In the genomic region with DNA sequence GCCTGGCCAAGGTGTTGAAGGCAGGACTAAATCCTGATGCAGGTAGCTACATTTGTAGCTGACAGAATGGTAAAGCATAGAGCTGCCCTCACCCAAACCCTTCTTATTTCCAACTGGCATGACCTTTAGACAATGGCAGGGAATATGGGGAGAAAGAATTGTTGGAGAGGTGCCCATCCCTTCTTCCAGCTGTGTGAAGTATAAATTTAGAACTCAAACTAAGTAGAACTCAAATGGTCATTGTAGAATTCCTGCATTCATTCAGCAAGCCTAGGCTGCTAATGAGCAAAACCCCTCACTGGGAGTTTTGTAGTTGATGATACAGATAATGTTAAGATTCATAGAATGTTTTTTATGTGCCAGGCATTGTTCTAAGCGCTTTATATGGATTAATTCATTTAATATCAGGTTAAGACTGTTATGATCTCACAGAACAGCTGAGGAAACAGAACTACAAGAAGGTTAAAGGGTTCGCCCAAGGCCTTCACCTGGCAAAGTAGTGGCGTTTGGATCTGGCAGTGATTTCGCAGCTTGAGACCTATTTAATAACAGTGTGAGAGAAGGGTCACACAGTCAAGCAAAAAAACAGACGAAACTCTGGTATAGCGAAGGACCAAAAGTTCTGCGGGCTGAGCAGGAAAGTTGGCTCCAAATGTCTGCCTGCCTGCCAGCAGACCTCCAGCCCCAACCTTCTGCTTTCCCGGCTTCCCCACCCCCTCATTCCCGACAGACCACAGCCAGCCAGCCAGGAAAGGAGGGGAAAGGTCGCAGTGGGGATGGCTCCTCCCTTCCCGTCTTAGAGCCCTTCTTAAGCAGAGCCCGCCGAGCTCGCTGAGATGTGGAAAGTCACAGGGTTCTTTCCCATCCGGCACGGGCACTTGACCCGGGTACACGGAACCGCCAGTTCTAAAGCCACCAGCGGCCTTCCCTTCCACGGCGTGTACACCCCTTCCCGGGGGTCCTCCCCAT, we compare ENCODE assay signal across 8 cellular contexts. TPM values are rescaled to one million over a fixed set of nuclear protein-coding genes. Genes with fewer than 3 reads are reported as not detected.
DNase-seq lines count a peak whose midpoint lies in the region; ATAC-seq and TF ChIP-seq lines count a peak whose summit lies in the region.

No MANE protein-coding gene starts in this region.

- no peak for ATAC-seq in stimulated activated naive CD8-positive, alpha-beta T cell treated with anti-CD3 and anti-CD28 coated beads, Interleukin-15, amount 100 ng/mL, for 72 hours
- ATAC-seq in upper lobe of right lung (peak; percentile 48), HG02840 (IDR thresholded peaks at IDR 0.05; ENCODE audit: low FRiP score, unreplicated experiment) (no peak)

- H3K9me3 Mint-ChIP-seq in stimulated activated naive CD8-positive, alpha-beta T cell treated with anti-CD3 and anti-CD28 coated beads, Interleukin-15, Interleukin-2, amounts not matched to agents 100 ng/mL and 50 ng/mL, for 24 hours, result no peaks in the 10 kb centered on the region
- H3K9me3 Mint-ChIP-seq in stimulated activated naive CD8-positive, alpha-beta T cell treated with anti-CD3 and anti-CD28 coated beads, Interleukin-15, amount 100 ng/mL, for 72 hours, result no peaks in the 10 kb centered on the region

- H3K4me3 Mint-ChIP-seq in stimulated activated naive CD8-positive, alpha-beta T cell treated with anti-CD3 and anti-CD28 coated beads, Interleukin-15, Interleukin-2, amounts not matched to agents 100 ng/mL and 50 ng/mL, for 24 hours, result no peak overlapping the region
- H3K4me3 Mint-ChIP-seq in stimulated activated naive CD8-positive, alpha-beta T cell treated with anti-CD3 and anti-CD28 coated beads, Interleukin-15, amount 100 ng/mL, for 72 hours, result peak overlapping the region in 1 of 2 donors; percentile 99

- H3K27ac ChIP-seq in esophagus (ENCODE audit: low read depth in 2 of 2, low read length in 1 of 2), result peak overlapping the region; percentile 77 to 93
- peak overlapping the region; percentile 92 for H3K27ac ChIP-seq in upper lobe of right lung

- intact Hi-C loops in upper lobe of right lung (cut with DNase I), result no loop called here

- H3K4me3 ChIP-seq in esophagus (ENCODE audit: low read depth in 1 of 2, low read length in 2 of 2), result no peak overlapping the region
- peak overlapping the region; percentile 82 for H3K4me3 ChIP-seq in upper lobe of right lung

- H3K36me3 ChIP-seq in esophagus (ENCODE audit: control insufficient read depth in 2 of 2, insufficient read depth in 2 of 2, low read length in 1 of 2) (no peaks in the 10 kb centered on the region), upper lobe of right lung (no peaks in the 10 kb centered on the region)

- WGBS in esophagus, 2 donors, result 45 to 51% methylated on average over 23 of the region's 23 CpGs

- peaks cover 28% of the 10 kb centered on the region for H3K36me3 Mint-ChIP-seq in stimulated activated naive CD8-positive, alpha-beta T cell treated with anti-CD3 and anti-CD28 coated beads, Interleukin-15, Interleukin-2, amounts not matched to agents 100 ng/mL and 50 ng/mL, for 24 hours (ENCODE audit: low read depth)

- H3K27me3 ChIP-seq in esophagus (ENCODE audit: control insufficient read depth in 1 of 2, insufficient read depth in 2 of 2, low read length in 2 of 2) (no peaks in the 10 kb centered on the region), upper lobe of right lung (no peaks in the 10 kb centered on the region)

- H3K4me1 ChIP-seq in esophagus (ENCODE audit: control insufficient read depth in 2 of 2, insufficient read depth in 2 of 2, low read length in 1 of 2), result peaks cover 0 to 2% of the 10 kb centered on the region in 2 donors
- H3K4me1 ChIP-seq in upper lobe of right lung, result peaks cover 34% of the 10 kb centered on the region

- H3K9me3 ChIP-seq in esophagus (ENCODE audit: control insufficient read depth in 2 of 2, insufficient read depth in 1 of 2, low read depth in 1 of 2, low read length in 1 of 2) (no peaks in the 10 kb centered on the region), upper lobe of right lung (no peaks in the 10 kb centered on the region)

- TF ChIP-seq CTCF in upper lobe of right lung (IDR thresholded peaks at IDR 0.05), result no peak

- peaks cover 78% of the 10 kb centered on the region for H3K4me1 Mint-ChIP-seq in stimulated activated naive CD8-positive, alpha-beta T cell treated with anti-CD3 and anti-CD28 coated beads, Interleukin-15, Interleukin-2, amounts not matched to agents 100 ng/mL and 50 ng/mL, for 24 hours (ENCODE audit: low read depth)
- H3K4me1 Mint-ChIP-seq in stimulated activated naive CD8-positive, alpha-beta T cell treated with anti-CD3 and anti-CD28 coated beads, Interleukin-15, amount 100 ng/mL, for 72 hours, result peaks cover 82% of the 10 kb centered on the region

- peaks cover 6% of the 10 kb centered on the region for H3K27me3 Mint-ChIP-seq in stimulated activated naive CD8-positive, alpha-beta T cell treated with anti-CD3 and anti-CD28 coated beads, Interleukin-15, Interleukin-2, amounts not matched to agents 100 ng/mL and 50 ng/mL, for 24 hours
- H3K27me3 Mint-ChIP-seq in stimulated activated naive CD8-positive, alpha-beta T cell treated with anti-CD3 and anti-CD28 coated beads, Interleukin-15, amount 100 ng/mL, for 72 hours, result peaks cover 15% of the 10 kb centered on the region

- DNase-seq in stimulated activated naive CD8-positive, alpha-beta T cell treated with anti-CD3 and anti-CD28 coated beads, Interleukin-15, amount 100 ng/mL, for 72 hours, result no peak
- DNase-seq in midbrain (lab: John Stamatoyannopoulos, UW), result peak; percentile 67
- DNase-seq in upper lobe of right lung, result peak; percentile 79
- no peak for DNase-seq in KG1 (lab: John Stamatoyannopoulos, UW)
- DNase-seq in NCI-H1048 (lab: John Stamatoyannopoulos, UW), result no peak

- peak overlapping the region; percentile 84 for H3K27ac Mint-ChIP-seq in stimulated activated naive CD8-positive, alpha-beta T cell treated with anti-CD3 and anti-CD28 coated beads, Interleukin-15, Interleukin-2, amounts not matched to agents 100 ng/mL and 50 ng/mL, for 24 hours
- H3K27ac Mint-ChIP-seq in stimulated activated naive CD8-positive, alpha-beta T cell treated with anti-CD3 and anti-CD28 coated beads, Interleukin-15, amount 100 ng/mL, for 72 hours, result peak overlapping the region in 1 of 2 donors; percentile 82

RNA-seq across cellular contexts. Expression of a gene that starts 1.6 kb away (rescaled TPM):
- polyA plus RNA-seq in esophagus, result 100 to 1,000 TPM in 1 of 2 donors, 10 to 100 TPM in 1; 82.5 to 333 TPM
- total RNA-seq in upper lobe of right lung, result 8.9 TPM

RNA-seq across cellular contexts. Expression of a gene that starts 22.4 kb away (rescaled TPM):
- 10 to 100 TPM in 1 of 2 donors, 1 to 10 TPM in 1; 8.2 to 10.5 TPM for polyA plus RNA-seq in esophagus
- 22.1 TPM for total RNA-seq in upper lobe of right lung

RNA-seq across cellular contexts. Expression of a gene that starts 44.3 kb away (rescaled TPM):
- 10 to 100 TPM; 19.4 to 25.7 TPM for polyA plus RNA-seq in esophagus
- 59.8 TPM for total RNA-seq in upper lobe of right lung

Comparison
In these comparisons a context has a peak if more than half of its experiments do, and no peak if none do; other contexts are left out.
1. DNase-seq: peak in midbrain (single experiment) and upper lobe of right lung (single experiment); none in stimulated activated naive CD8-positive, alpha-beta T cell treated with anti-CD3 and anti-CD28 coated beads, Interleukin-15, amount 100 ng/mL, for 72 hours (0 of 2), KG1 (single experiment) and NCI-H1048 (single experiment).